25 cellular contexts compared by ENCODE assay signal in genomic region chr17:48890086-48890485, GRCh38.
"Had no signal": no experiment of that assay in that cellular context is flagged by ENCODE, and none has a peak within 500 bp of the region (broad histone marks: within the 10 kb centered on the region; RNA-seq: fewer than 3 reads in every experiment).

No MANE protein-coding gene starts in this region.

- H3K4me2 ChIP-seq: hepatocyte had no signal

- H3K27me3 Mint-ChIP-seq: naive B cell; progenitor cell of endocrine pancreas; stimulated activated naive B cell treated with anti-CD40 and anti-IgM and Interleukin-4, amounts not matched to agents 10 μg/mL and 1 μg/mL and 100 μg/mL, for 72 hours had no signal

- H3K27ac ChIP-seq: hepatocyte, left ventricle myocardium inferior, ovary, right atrium auricular region, skin epidermis, stomach, testis, thyroid gland, transverse colon, upper lobe of left lung, vagina had no signal

- H3K27ac Mint-ChIP-seq: mesothelial cell of epicardium, nephron progenitor cell, progenitor cell of endocrine pancreas had no signal

- H3K36me3 ChIP-seq: ovary had no signal

- ATAC-seq: sciatic nerve; stimulated activated naive B cell treated with anti-CD40 and anti-IgM and Interleukin-4, amounts not matched to agents 10 μg/mL and 1 μg/mL and 100 μg/mL, for 72 hours; stimulated activated naive CD8-positive, alpha-beta T cell treated with anti-CD3 and anti-CD28 coated beads, Interleukin-15, Interleukin-2, amounts not matched to agents 100 U/mL and 50 U/mL, for 24 hours had no signal

- H3K9me3 Mint-ChIP-seq: mesothelial cell of epicardium; naive B cell; nephron progenitor cell; stimulated activated naive B cell treated with anti-CD40 and anti-IgM and Interleukin-4, amounts not matched to agents 10 μg/mL and 1 μg/mL and 100 μg/mL, for 72 hours had no signal

- H3K36me3 Mint-ChIP-seq: mesothelial cell of epicardium, naive B cell had no signal

- H3K4me3 ChIP-seq: hepatocyte, left ventricle myocardium inferior, lung, ovary, right atrium auricular region, skin epidermis, stomach, testis, thyroid gland, transverse colon, upper lobe of left lung, vagina had no signal

- H2AFZ ChIP-seq: hepatocyte had no signal

- H3K4me3 Mint-ChIP-seq: stimulated activated naive B cell treated with anti-CD40 and anti-IgM and Interleukin-4, amounts not matched to agents 10 μg/mL and 1 μg/mL and 100 μg/mL, for 72 hours had no signal

- H3K27me3 ChIP-seq: hepatocyte, ovary, right atrium auricular region, stomach, testis, thyroid gland, transverse colon, upper lobe of left lung, vagina had no signal

- DNase-seq: islet precursor cell; left ventricle myocardium inferior; mesendoderm; naive B cell; nephron progenitor cell; ovary; stimulated activated CD4-positive, alpha-beta T cell treated with anti-CD3 and anti-CD28 coated beads, Interleukin-12 subunit alpha, Interleukin-12 subunit beta, amount 100 ng/mL, for 4 hours; stimulated activated CD4-positive, alpha-beta T cell treated with anti-CD3 and anti-CD28 coated beads, Interleukin-15, amount 100 ng/mL, for 24 hours; stimulated activated CD4-positive, alpha-beta T cell treated with anti-CD3 and anti-CD28 coated beads, Interleukin-2, amount 100 ng/mL, for 24 hours; stimulated activated CD4-positive, alpha-beta T cell treated with anti-CD3 and anti-CD28 coated beads, Interleukin-4, amount 100 ng/mL, for 1 hour; stimulated activated naive B cell treated with anti-CD40 and anti-IgM and Interleukin-4, amounts not matched to agents 10 μg/mL and 1 μg/mL and 100 μg/mL, for 72 hours; stimulated activated naive CD8-positive, alpha-beta T cell treated with anti-CD3 and anti-CD28 coated beads, Interleukin-15, Interleukin-2, amounts not matched to agents 100 U/mL and 50 U/mL, for 24 hours; stomach; testis; thyroid gland; transverse colon; upper lobe of left lung had no signal

- H3K9me3 ChIP-seq: left ventricle myocardium inferior, ovary, right atrium auricular region, stomach, testis, thyroid gland, transverse colon, upper lobe of left lung, vagina had no signal
